8 cellular contexts compared by ENCODE assay signal in genomic region chr7:105268056-105268455, GRCh38.
DNase-seq lines count a peak whose midpoint lies in the region; ATAC-seq and TF ChIP-seq lines count a peak whose summit lies in the region.

No MANE protein-coding gene starts in this region.

- no peaks in the 10 kb centered on the region for H3K9me3 ChIP-seq in fibroblast of lung (ENCODE audit: control insufficient read depth, insufficient read depth, low read depth, low read length)

- H3K4me3 ChIP-seq in AG09309 (ENCODE audit: control insufficient read depth, low read depth, low read length) = no peak overlapping the region
- peak overlapping the region; percentile 24 to 75 (median 54) for H3K4me3 ChIP-seq in fibroblast of lung (replicated peaks in 1 of 4; ENCODE audit: control extremely low read depth in 1 of 4, insufficient read depth in 1 of 4, low read depth in 3 of 4, low read length in 4 of 4)
- no peak overlapping the region for H3K4me3 ChIP-seq in H7 (ENCODE audit: insufficient read depth, low read depth, low read length)

- peaks cover 2% of the 10 kb centered on the region for H3K4me1 ChIP-seq in fibroblast of lung (ENCODE audit: control insufficient read depth, extremely low read depth, insufficient read depth, low read length)

- ATAC-seq in SK-N-SH treated with all-trans-retinoic acid at 6 μM for 48 hours (peak; percentile 81), sciatic nerve (peak; percentile 62)

- H3K27ac ChIP-seq in fibroblast of lung (ENCODE audit: insufficient read depth, low read length) = peak overlapping the region; percentile 42

- intact Hi-C loops in sciatic nerve (cut with DNase I) = no loop called here

- H3K79me2 ChIP-seq in fibroblast of lung (ENCODE audit: control insufficient read depth, insufficient read depth, low read length) = peaks cover 20% of the 10 kb centered on the region

- peak; percentile 39 for DNase-seq in AG09309 (ENCODE audit: low read depth)
- peak; percentile 87 for DNase-seq in HCEC 1CT
- peak; percentile 63 to 90 for DNase-seq in fibroblast of lung (ENCODE audit: low read depth in 2 of 2)
- DNase-seq in sciatic nerve (ENCODE audit: low spot score) = no peak
- no peak for DNase-seq in GDM1 (lab: John Stamatoyannopoulos, UW)
- DNase-seq in H7 = no peak
- no peak for DNase-seq in anterior cingulate cortex (lab: John Stamatoyannopoulos, UW)

- peak overlapping the region; percentile 76 for H3K4me2 ChIP-seq in fibroblast of lung (ENCODE audit: extremely low read depth, insufficient read depth, low read length)

- H3K36me3 ChIP-seq in fibroblast of lung (ENCODE audit: control insufficient read depth, insufficient read depth, low read length) (no peaks in the 10 kb centered on the region), H7 (replicated peaks; ENCODE audit: control insufficient read depth, insufficient read depth, low read length) (no peaks in the 10 kb centered on the region)

- TF ChIP-seq CTCF in AG09309 (IDR thresholded peaks at IDR 0.05; ENCODE audit: control insufficient read depth, insufficient read depth, low read depth, low read length, missing control alignments) = no peak
- no peak for TF ChIP-seq CTCF in fibroblast of lung (conservative IDR thresholded peaks at IDR 0.05 in 1 of 2, IDR thresholded peaks at IDR 0.05 in 1 of 2; ENCODE audit: low read depth in 1 of 2, low read length in 2 of 2)

- no peak overlapping the region for H2AFZ ChIP-seq in fibroblast of lung (ENCODE audit: low read length)

- H4K20me1 ChIP-seq in fibroblast of lung (ENCODE audit: control insufficient read depth, extremely low read depth, insufficient read depth, low read length) = peaks cover 2% of the 10 kb centered on the region

- H3K27me3 ChIP-seq in fibroblast of lung (ENCODE audit: control insufficient read depth, insufficient read depth, low read length) (no peaks in the 10 kb centered on the region), H7 (ENCODE audit: control insufficient read depth, insufficient read depth, low read length) (no peaks in the 10 kb centered on the region)

- no peak overlapping the region for H3K9ac ChIP-seq in fibroblast of lung (ENCODE audit: insufficient read depth, low read length)

TF ChIP-seq in SK-N-SH treated with all-trans-retinoic acid at 6 μM for 48 hours, 23 proteins besides CTCF, POLR2A, EP300 and RAD21:
- no peak for TF ChIP-seq TCF4 (CRISPR knock-in tag; IDR thresholded peaks at IDR 0.05; ENCODE audit: borderline replicate concordance)
- TF ChIP-seq ISL1 (CRISPR knock-in tag; IDR thresholded peaks at IDR 0.05) = peak; percentile 49
- TF ChIP-seq PATZ1 (CRISPR knock-in tag; IDR thresholded peaks at IDR 0.05; ENCODE audit: borderline replicate concordance) = no peak
TF ChIP-seq in SK-N-SH treated with all-trans-retinoic acid at 6 μM for 48 hours: peak in this region for 1.

Comparison
In these comparisons a context has a peak if more than half of its experiments do, and no peak if none do; other contexts are left out.
1. DNase-seq: peak in AG09309 (single experiment), HCEC 1CT (single experiment) and fibroblast of lung (2 of 2); none in sciatic nerve (single experiment), GDM1 (single experiment), H7 (single experiment) and anterior cingulate cortex (0 of 58).
2. H3K4me3 ChIP-seq: peak in fibroblast of lung (4 of 4); none in AG09309 (single experiment) and H7 (single experiment).